ENCODE assay signal across 31 cellular contexts in genomic region chr6:130140084-130140483, GRCh38.
DNase-seq lines count a peak whose midpoint lies in the region; ATAC-seq and TF ChIP-seq lines count a peak whose summit lies in the region.
"Had no signal": no experiment of that assay in that cellular context is flagged by ENCODE, and none has a peak within 500 bp of the region (broad histone marks: within the 10 kb centered on the region; RNA-seq: fewer than 3 reads in every experiment).

No MANE protein-coding gene starts in this region.

- intact Hi-C loops in ovary (cut with DNase I), result no loop called here

- H3K4me3 ChIP-seq in CD8-positive, alpha-beta memory T cell (ENCODE audit: low read length), result no peak overlapping the region
- H3K4me3 ChIP-seq in ovary, result no peak overlapping the region
- H3K4me3 ChIP-seq: body of pancreas, esophagus muscularis mucosa, heart left ventricle, prostate gland, sigmoid colon, stomach, tibial artery had no signal

- no peaks in the 10 kb centered on the region for H3K9me3 ChIP-seq in CD8-positive, alpha-beta memory T cell (ENCODE audit: low read length)
- H3K9me3 ChIP-seq in ovary, result no peaks in the 10 kb centered on the region
- H3K9me3 ChIP-seq: body of pancreas, esophagus muscularis mucosa, heart left ventricle, prostate gland, sigmoid colon, stomach, tibial artery had no signal

- TF ChIP-seq EP300 in ovary (IDR thresholded peaks at IDR 0.05), result no peak

- ATAC-seq in WTC11 (no peak), GM21381 (IDR thresholded peaks at IDR 0.05; ENCODE audit: unreplicated experiment) (no peak)
- ATAC-seq: activated CD8-positive, alpha-beta T cell treated with anti-CD3 and anti-CD28 coated beads, Interleukin-2, amount 10 ng/mL, durations not matched to agents 7 days and 5 days; activated naive CD8-positive, alpha-beta T cell treated with anti-CD3 and anti-CD28 coated beads, Interleukin-2, amount 50 U/mL, for 24 hours; body of pancreas; heart left ventricle; left colon; PC-3 had no signal

- TF ChIP-seq CTCF in WTC11 (IDR thresholded peaks at IDR 0.05) (no peak), ovary (IDR thresholded peaks at IDR 0.05) (no peak)

- H3K4me1 ChIP-seq in CD8-positive, alpha-beta memory T cell (ENCODE audit: insufficient read depth, low read length), result peaks cover 41% of the 10 kb centered on the region
- no peaks in the 10 kb centered on the region for H3K4me1 ChIP-seq in ovary (ENCODE audit: insufficient read depth)
- H3K4me1 ChIP-seq: body of pancreas, esophagus muscularis mucosa, heart left ventricle, prostate gland, sigmoid colon, stomach, tibial artery had no signal

- 91 to 93% (median 93%) methylated on average over 2 of the region's 2 CpGs for WGBS in ovary, 3 donors

- H3K9me3 Mint-ChIP-seq in CD8-positive, alpha-beta memory T cell, result no peaks in the 10 kb centered on the region
- no peaks in the 10 kb centered on the region for H3K9me3 Mint-ChIP-seq in WTC11
- H3K9me3 Mint-ChIP-seq: activated naive CD8-positive, alpha-beta T cell treated with anti-CD3 and anti-CD28 coated beads, Interleukin-2, amount 50 U/mL, for 24 hours; HFFc6 had no signal

- DNase-seq in CD8-positive, alpha-beta memory T cell, result no peak
- DNase-seq in NOMO-1 treated with DMSO at 0.1 percent for 48 hours (lab: John Stamatoyannopoulos, UW; ENCODE audit: unreplicated experiment) (peak; percentile 75), dedifferentiated amniotic fluid mesenchymal stem cell (ENCODE audit: extremely low spot score) (peak; percentile 50), iris pigment epithelial cell (ENCODE audit: low read depth) (peak; percentile 67), WTC11 (ENCODE audit: low spot score) (no peak), ovary (no peak)
- no peak for DNase-seq in stimulated activated naive CD4-positive, alpha-beta T cell treated with Interleukin-2 at 50 U/mL for 16 hours (lab: John Stamatoyannopoulos, UW)
- DNase-seq: activated CD4-positive, CD25-positive, alpha-beta regulatory T cell treated with anti-CD3 and anti-CD28 coated beads, Interleukin-2, amount 50 U/mL, for 72 hours; activated CD8-positive, alpha-beta T cell treated with anti-CD3 and anti-CD28 coated beads, Interleukin-2, amount 10 ng/mL, durations not matched to agents 7 days and 5 days; activated gamma-delta T cell; activated naive CD8-positive, alpha-beta T cell treated with anti-CD3 and anti-CD28 coated beads, Interleukin-2, amount 50 U/mL, for 24 hours; body of pancreas; CD4-positive, alpha-beta memory T cell; effector memory CD4-positive, alpha-beta T cell; heart left ventricle; HFFc6; left colon; NCI-H1048; NCI-H2029; NCI-H226; NCI-H748 treated with DMSO at 0.1 percent for 48 hours; PC-3; SHP77 treated with DMSO at 0.1 percent for 48 hours; sigmoid colon; stomach; T-helper 1 cell; tibial artery had no signal

- H3K4me3 Mint-ChIP-seq in CD8-positive, alpha-beta memory T cell, result peak overlapping the region in 1 of 7 donors; percentile 29
- H3K4me3 Mint-ChIP-seq in WTC11, result no peak overlapping the region
- H3K4me3 Mint-ChIP-seq: activated CD8-positive, alpha-beta T cell treated with anti-CD3 and anti-CD28 coated beads, Interleukin-2, amount 10 ng/mL, durations not matched to agents 7 days and 5 days; activated naive CD8-positive, alpha-beta T cell treated with anti-CD3 and anti-CD28 coated beads, Interleukin-2, amount 50 U/mL, for 24 hours; HFFc6 had no signal

- peaks cover 0 to 2% of the 10 kb centered on the region in 2 donors for H3K27me3 Mint-ChIP-seq in CD8-positive, alpha-beta memory T cell
- H3K27me3 Mint-ChIP-seq in WTC11 (ENCODE audit: low read depth), result no peaks in the 10 kb centered on the region
- H3K27me3 Mint-ChIP-seq: activated naive CD8-positive, alpha-beta T cell treated with anti-CD3 and anti-CD28 coated beads, Interleukin-2, amount 50 U/mL, for 24 hours; CD4-positive, alpha-beta memory T cell had no signal

- POLR2A ChIA-PET in CD8-positive, alpha-beta memory T cell (lab: Charles Lee), result no interaction called here
- POLR2A ChIA-PET in WTC11 (lab: Charles Lee), result no interaction called here

- peaks cover 33 to 76% (median 40%) of the 10 kb centered on the region in 3 donors for H3K36me3 Mint-ChIP-seq in CD8-positive, alpha-beta memory T cell
- peaks cover 8% of the 10 kb centered on the region for H3K36me3 Mint-ChIP-seq in WTC11

- no peak for TF ChIP-seq POLR2A in ovary (IDR thresholded peaks at IDR 0.05)

- peak overlapping the region in 6 of 8 donors; percentile 52 to 95 (median 68) for H3K27ac Mint-ChIP-seq in CD8-positive, alpha-beta memory T cell
- H3K27ac Mint-ChIP-seq in WTC11, result no peak overlapping the region
- H3K27ac Mint-ChIP-seq: activated CD8-positive, alpha-beta T cell treated with anti-CD3 and anti-CD28 coated beads, Interleukin-2, amount 10 ng/mL, durations not matched to agents 7 days and 5 days; HFFc6 had no signal

- CTCF ChIA-PET in CD8-positive, alpha-beta memory T cell (lab: Charles Lee), result interaction anchor here (2.2 to 2.3 kb wide), 2 partner anchors 10 to 83 kb away, joined by 6 read pairs; partner anchors contain the start of gene SAMD3
- CTCF ChIA-PET in WTC11 (lab: Charles Lee), result no interaction called here

- no peak overlapping the region for H3K27ac ChIP-seq in CD8-positive, alpha-beta memory T cell (ENCODE audit: low read depth, low read length)
- H3K27ac ChIP-seq in ovary, result no peak overlapping the region
- H3K27ac ChIP-seq: body of pancreas, esophagus muscularis mucosa, heart left ventricle, KMS-11, prostate gland, sigmoid colon, stomach, tibial artery had no signal

- H3K36me3 ChIP-seq in CD8-positive, alpha-beta memory T cell (ENCODE audit: insufficient read depth, low read length), result peaks cover 13% of the 10 kb centered on the region
- no peaks in the 10 kb centered on the region for H3K36me3 ChIP-seq in ovary
- H3K36me3 ChIP-seq: prostate gland, sigmoid colon had no signal

- H3K27me3 ChIP-seq in CD8-positive, alpha-beta memory T cell (ENCODE audit: insufficient read depth, low read length, poor library complexity, severe bottlenecking), result no peaks in the 10 kb centered on the region
- no peaks in the 10 kb centered on the region for H3K27me3 ChIP-seq in ovary
- H3K27me3 ChIP-seq: body of pancreas, esophagus muscularis mucosa, heart left ventricle, sigmoid colon, stomach, tibial artery had no signal

- H3K4me1 Mint-ChIP-seq in CD8-positive, alpha-beta memory T cell, result peaks cover 54 to 76% (median 66%) of the 10 kb centered on the region in 3 donors
- H3K4me1 Mint-ChIP-seq in WTC11, result peaks cover 18% of the 10 kb centered on the region

TF ChIP-seq in WTC11, 78 proteins besides CTCF, POLR2A, EP300 and RAD21:
- TF ChIP-seq CREB1 (CRISPR knock-in tag; IDR thresholded peaks at IDR 0.05), result no peak
- TF ChIP-seq ESRRA (CRISPR knock-in tag; IDR thresholded peaks at IDR 0.05; ENCODE audit: borderline replicate concordance), result no peak
- TF ChIP-seq ZNF317 (CRISPR knock-in tag; IDR thresholded peaks at IDR 0.05; ENCODE audit: borderline replicate concordance, low read depth), result no peak
- no peak for TF ChIP-seq SOX15 (CRISPR knock-in tag; IDR thresholded peaks at IDR 0.05)
- no peak for TF ChIP-seq ZNF281 (CRISPR knock-in tag; IDR thresholded peaks at IDR 0.05)
- TF ChIP-seq CBFB (CRISPR knock-in tag; IDR thresholded peaks at IDR 0.05; ENCODE audit: low read depth), result no peak
- TF ChIP-seq NR2C2 (CRISPR knock-in tag; IDR thresholded peaks at IDR 0.05), result no peak
- TF ChIP-seq ZNF138 (CRISPR knock-in tag; conservative IDR thresholded peaks at IDR 0.05), result no peak
- no peak for TF ChIP-seq SP1 (CRISPR knock-in tag; conservative IDR thresholded peaks at IDR 0.05)
- no peak for TF ChIP-seq NR1H2 (CRISPR knock-in tag; IDR thresholded peaks at IDR 0.05)
- no peak for TF ChIP-seq TEAD4 (CRISPR knock-in tag; IDR thresholded peaks at IDR 0.05)
- no peak for TF ChIP-seq ZNF423 (CRISPR knock-in tag; IDR thresholded peaks at IDR 0.05)
TF ChIP-seq in WTC11: peak in this region for 0.

Comparison
In these comparisons a context has a peak if more than half of its experiments do, and no peak if none do; other contexts are left out.
1. DNase-seq: peak in NOMO-1 treated with DMSO at 0.1 percent for 48 hours (single experiment), dedifferentiated amniotic fluid mesenchymal stem cell (single experiment) and iris pigment epithelial cell (single experiment); none in CD8-positive, alpha-beta memory T cell (0 of 5), stimulated activated naive CD4-positive, alpha-beta T cell treated with Interleukin-2 at 50 U/mL for 16 hours (single experiment), WTC11 (single experiment) and ovary (0 of 5).